Comparison of ENCODE assay signal across 8 cellular contexts in the genomic region with DNA sequence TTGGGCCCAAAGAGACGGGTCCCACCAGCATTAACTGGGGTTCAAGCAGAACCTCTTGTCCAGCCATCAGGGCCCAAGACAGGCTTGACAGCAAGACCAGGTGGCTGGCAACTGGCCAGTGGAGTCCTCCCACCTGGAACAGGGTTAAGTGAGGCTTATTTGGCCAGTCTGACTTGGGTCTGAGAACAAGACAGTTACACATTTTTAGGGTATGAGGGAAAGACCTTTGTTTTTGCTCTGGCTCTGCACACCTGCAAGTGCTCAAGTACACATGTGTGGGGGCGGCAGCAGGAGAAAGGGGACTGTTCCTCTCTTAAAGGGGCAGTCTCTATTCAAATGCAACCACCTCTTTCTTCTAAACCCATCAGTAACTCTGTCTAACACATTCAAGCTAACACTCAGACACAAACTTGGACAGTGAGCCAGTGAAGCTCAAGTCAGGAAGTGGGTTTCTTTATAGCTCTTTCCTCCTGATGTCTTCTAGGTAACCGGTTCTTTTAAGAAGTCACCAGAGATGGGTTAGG.
DNase-seq lines count a peak whose midpoint lies in the region; ATAC-seq and TF ChIP-seq lines count a peak whose summit lies in the region.

No MANE protein-coding gene starts in this region.

- peaks cover 100% of the 10 kb centered on the region for H3K4me1 Mint-ChIP-seq in activated naive CD8-positive, alpha-beta T cell (ENCODE audit: low read depth)

- peaks cover 62% of the 10 kb centered on the region for H3K4me1 ChIP-seq in DND-41 (ENCODE audit: insufficient read depth, low read length)
- peaks cover 80 to 92% (median 81%) of the 10 kb centered on the region in 4 donors for H3K4me1 ChIP-seq in upper lobe of left lung

- TF ChIP-seq EP300 in upper lobe of left lung (IDR thresholded peaks at IDR 0.05) = no peak

- H3K27me3 ChIP-seq in DND-41 (ENCODE audit: insufficient read depth, low read length, poor library complexity) (no peaks in the 10 kb centered on the region), upper lobe of left lung (no peaks in the 10 kb centered on the region)

- H3K79me2 ChIP-seq in DND-41 (ENCODE audit: insufficient read depth, low read length) = peaks cover 79% of the 10 kb centered on the region

- H3K27ac ChIP-seq in DND-41 (ENCODE audit: low read length) (peak overlapping the region; percentile 83), upper lobe of left lung (peak overlapping the region in 3 of 4 donors; percentile 51 to 67 (median 62))

- peaks cover 5% of the 10 kb centered on the region; the same call in 1 of the 2 replicates for H4K20me1 ChIP-seq in DND-41 (ENCODE audit: insufficient read depth, low read length)

- H3K36me3 ChIP-seq in DND-41 (ENCODE audit: insufficient read depth, low read length) = peaks cover 87% of the 10 kb centered on the region
- H3K36me3 ChIP-seq in upper lobe of left lung = peaks cover 0 to 36% (median 0%) of the 10 kb centered on the region in 4 donors

- H3K27ac Mint-ChIP-seq in activated naive CD8-positive, alpha-beta T cell = peak overlapping the region; percentile 100

- peak overlapping the region; percentile 35 for H3K9ac ChIP-seq in DND-41 (ENCODE audit: low read depth, low read length)

- H3K4me3 ChIP-seq in DND-41 (ENCODE audit: low read depth in 1 of 2, low read length in 2 of 2) = no peak overlapping the region
- no peak overlapping the region for H3K4me3 ChIP-seq in upper lobe of left lung

- 61% methylated on average over 3 of the region's 3 CpGs for WGBS in upper lobe of left lung, 2 donors

- ATAC-seq in DND-41 (ENCODE audit: insufficient read depth, low read depth) = peak; percentile 95
- ATAC-seq in GM19397 (IDR thresholded peaks at IDR 0.05; ENCODE audit: unreplicated experiment) = peak; percentile 40
- ATAC-seq in HG03354 (IDR thresholded peaks at IDR 0.05; ENCODE audit: poor library complexity, severe bottlenecking, unreplicated experiment) = peak; percentile 46
- no peak for ATAC-seq in upper lobe of left lung (ENCODE audit: low FRiP score in 2 of 2)

- no peak for TF ChIP-seq CTCF in DND-41 (IDR thresholded peaks at IDR 0.05; ENCODE audit: borderline replicate concordance, extremely low read depth, low read length, poor library complexity, severe bottlenecking)
- no peak for TF ChIP-seq CTCF in upper lobe of left lung (IDR thresholded peaks at IDR 0.05)

- H3K9me3 ChIP-seq in DND-41 (ENCODE audit: insufficient read depth, low read length, severe bottlenecking) (no peaks in the 10 kb centered on the region), upper lobe of left lung (no peaks in the 10 kb centered on the region)

- H2AFZ ChIP-seq in DND-41 (ENCODE audit: low read depth, low read length) = no peak overlapping the region

- H3K4me3 Mint-ChIP-seq in activated naive CD8-positive, alpha-beta T cell = peak overlapping the region; percentile 91

- no peaks in the 10 kb centered on the region for H3K9me3 Mint-ChIP-seq in activated naive CD8-positive, alpha-beta T cell (ENCODE audit: low read depth)

- peaks cover 39% of the 10 kb centered on the region for H3K36me3 Mint-ChIP-seq in activated naive CD8-positive, alpha-beta T cell

- peak overlapping the region; percentile 17 for H3K4me2 ChIP-seq in DND-41 (ENCODE audit: insufficient read depth, low read length)

- H3K27me3 Mint-ChIP-seq in activated naive CD8-positive, alpha-beta T cell = no peaks in the 10 kb centered on the region

- TF ChIP-seq POLR2A in upper lobe of left lung (IDR thresholded peaks at IDR 0.05) = peak in 1 of 4 donors; percentile 16

- DNase-seq in DND-41 (peak; percentile 80), upper lobe of left lung (no peak), NCI-H524 treated with DMSO at 0.1 percent for 48 hours (lab: John Stamatoyannopoulos, UW) (no peak), HuH-7.5 (ENCODE audit: low spot score) (no peak), OCI-M2 (lab: John Stamatoyannopoulos, UW; ENCODE audit: unreplicated experiment) (no peak)

Comparison
In these comparisons a context has a peak if more than half of its experiments do, and no peak if none do; other contexts are left out.
1. ATAC-seq: peak in DND-41 (single experiment), GM19397 (single experiment) and HG03354 (single experiment); none in upper lobe of left lung (0 of 2).